Comparison of ENCODE assay signal across 12 cellular contexts in the genomic region with DNA sequence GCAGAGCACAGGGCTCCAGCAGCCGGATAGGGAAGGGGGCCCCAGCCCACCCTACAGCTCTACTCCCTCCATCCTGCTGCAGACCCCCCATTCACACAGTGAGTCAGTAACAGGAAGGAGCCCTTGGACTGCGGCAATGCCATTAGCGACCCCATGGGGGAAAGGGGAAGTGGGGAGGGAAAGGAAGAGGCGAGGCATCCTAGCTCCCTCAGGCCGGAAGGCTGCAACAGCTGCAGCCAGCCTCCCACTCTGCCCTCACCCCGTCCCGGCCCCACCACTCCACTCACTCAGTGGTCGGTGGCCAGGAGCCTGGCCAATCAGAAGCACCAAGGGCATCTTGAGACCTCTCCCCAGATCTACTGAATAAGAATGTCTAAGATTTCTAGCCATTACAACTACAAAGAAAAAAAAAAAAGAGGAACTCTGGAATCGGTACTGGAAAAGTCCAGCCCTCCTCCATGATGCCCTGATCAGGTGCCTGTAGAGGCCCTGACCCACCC. TPM values are rescaled to one million over a fixed set of nuclear protein-coding genes. Genes with fewer than 3 reads are reported as not detected.
DNase-seq lines count a peak whose midpoint lies in the region; ATAC-seq and TF ChIP-seq lines count a peak whose summit lies in the region.
"Had no signal": no experiment of that assay in that cellular context is flagged by ENCODE, and none has a peak within 500 bp of the region (broad histone marks: within the 10 kb centered on the region; RNA-seq: fewer than 3 reads in every experiment).

No MANE protein-coding gene starts in this region.

- no peak for TF ChIP-seq POLR2A in prostate gland (IDR thresholded peaks at IDR 0.05)

- H3K27me3 ChIP-seq in SJCRH30, result no peaks in the 10 kb centered on the region
- H3K27me3 ChIP-seq in left ventricle myocardium inferior (ENCODE audit: low read depth), result no peaks in the 10 kb centered on the region
- H3K27me3 ChIP-seq in prostate gland (replicated peaks; ENCODE audit: insufficient read depth), result no peaks in the 10 kb centered on the region

- H3K4me3 ChIP-seq in SJCRH30 (no peak overlapping the region), left ventricle myocardium inferior (peak overlapping the region; percentile 37), prostate gland (no peak overlapping the region)

- DNase-seq in GF-D8 (lab: John Stamatoyannopoulos, UW), result peak; percentile 99
- peak; percentile 45 to 54 for DNase-seq in SJCRH30
- DNase-seq in left ventricle myocardium inferior, result peak; percentile 58
- DNase-seq in prostate gland (ENCODE audit: low spot score), result no peak
- DNase-seq in NCI-H187 (lab: John Stamatoyannopoulos, UW), result no peak
- DNase-seq in central memory CD4-positive, alpha-beta T cell, result no peak
- DNase-seq in GM19240 (ENCODE audit: insufficient read length, low spot score), result no peak
- DNase-seq: CD4-positive, CD25-positive, alpha-beta regulatory T cell; NCI-H345; nephron progenitor cell had no signal

- TF ChIP-seq CTCF in left ventricle myocardium inferior (IDR thresholded peaks at IDR 0.05; ENCODE audit: borderline replicate concordance), result no peak
- TF ChIP-seq CTCF in prostate gland (IDR thresholded peaks at IDR 0.05), result no peak

- WGBS in prostate gland, result 48% methylated on average over 9 of the region's 9 CpGs

- H3K9me3 ChIP-seq in SJCRH30 (replicated peaks), result no peaks in the 10 kb centered on the region
- H3K9me3 ChIP-seq in left ventricle myocardium inferior (replicated peaks), result no peaks in the 10 kb centered on the region
- H3K9me3 ChIP-seq in prostate gland, result no peaks in the 10 kb centered on the region

- ATAC-seq in GM18867 (IDR thresholded peaks at IDR 0.05; ENCODE audit: unreplicated experiment), result no peak

- H3K27ac ChIP-seq in SJCRH30 (peak overlapping the region; percentile 11; the same call in 1 of the 2 replicates), left ventricle myocardium inferior (replicated peaks) (peak overlapping the region; percentile 88), prostate gland (peak overlapping the region; percentile 22 to 32)
- H3K27ac ChIP-seq: KMS-11 had no signal

- intact Hi-C loops in left ventricle myocardium inferior (cut with micrococcal nuclease), result no loop called here
- intact Hi-C loops in prostate gland (cut with DNase I), result no loop called here

- H3K36me3 ChIP-seq in SJCRH30 (no peaks in the 10 kb centered on the region), left ventricle myocardium inferior (peaks cover 4% of the 10 kb centered on the region), prostate gland (no peaks in the 10 kb centered on the region)

- H3K4me1 ChIP-seq in SJCRH30 (peaks cover 6% of the 10 kb centered on the region; the same call in 1 of the 2 replicates), left ventricle myocardium inferior (peaks cover 68% of the 10 kb centered on the region), prostate gland (replicated peaks) (no peaks in the 10 kb centered on the region)

RNA-seq across cellular contexts. Expression of a gene that starts 14.1 kb away (rescaled TPM):
- 10.6 and 11.2 TPM in 2 replicates for total RNA-seq in SJCRH30 (2014; rRNA removed; shearing (Covaris generic))
- 23.7 TPM for total RNA-seq in left ventricle myocardium inferior
- 10 to 100 TPM; 14.5 to 17.4 TPM for total RNA-seq in prostate gland

RNA-seq across cellular contexts. Expression of a gene that starts 15.0 kb away (rescaled TPM):
- total RNA-seq in SJCRH30 (2014; rRNA removed; shearing (Covaris generic)), result not detected in 2 replicates
- total RNA-seq in left ventricle myocardium inferior, result not detected
- total RNA-seq in prostate gland, result 1 to 10 TPM; 1.5 to 6.1 TPM
- total RNA-seq: CD4-positive, CD25-positive, alpha-beta regulatory T cell had no signal

Comparison
In these comparisons a context has a peak if more than half of its experiments do, and no peak if none do; other contexts are left out.
1. DNase-seq: peak in GF-D8 (single experiment), SJCRH30 (2 of 2) and left ventricle myocardium inferior (single experiment); none in prostate gland (single experiment), NCI-H187 (0 of 2), central memory CD4-positive, alpha-beta T cell (single experiment) and GM19240 (single experiment).
2. H3K27ac ChIP-seq: peak in every context shown above with its lines; median percentile 88 in left ventricle myocardium inferior; 27 in prostate gland; 11 in SJCRH30.